ENCODE assay signal across 17 cellular contexts in genomic region chr2:180227461-180227860, GRCh38.
DNase-seq lines count a peak whose midpoint lies in the region; ATAC-seq and TF ChIP-seq lines count a peak whose summit lies in the region.
"Had no signal": no experiment of that assay in that cellular context is flagged by ENCODE, and none has a peak within 500 bp of the region (broad histone marks: within the 10 kb centered on the region; RNA-seq: fewer than 3 reads in every experiment).

No MANE protein-coding gene starts in this region.

- H3K27me3 Mint-ChIP-seq in activated CD8-positive, alpha-beta T cell treated with anti-CD3 and anti-CD28 coated beads for 36 hours = no peaks in the 10 kb centered on the region
- H3K27me3 Mint-ChIP-seq: IgD-negative memory B cell had no signal

- no peak overlapping the region for H3K27ac ChIP-seq in PC-9
- H3K27ac ChIP-seq: A549 had no signal

- H3K27ac Mint-ChIP-seq in activated CD8-positive, alpha-beta T cell treated with anti-CD3 and anti-CD28 coated beads for 36 hours = no peak overlapping the region
- H3K27ac Mint-ChIP-seq: CD14-positive monocyte; CD8-positive, alpha-beta T cell; GM23338; IgD-negative memory B cell had no signal

- H3K4me3 ChIP-seq in PC-9 (no peak overlapping the region), cardiac fibroblast (replicated peaks in 1 of 2; ENCODE audit: low read depth in 2 of 2, low read length in 2 of 2) (no peak overlapping the region), fibroblast of the aortic adventitia (ENCODE audit: low read depth, low read length) (no peak overlapping the region)
- H3K4me3 ChIP-seq: A549, GM23338 had no signal

- no peaks in the 10 kb centered on the region for H3K79me2 ChIP-seq in PC-9 (ENCODE audit: low read depth)

- no peaks in the 10 kb centered on the region for H3K36me3 ChIP-seq in PC-9 (ENCODE audit: low read depth)

- H3K4me3 Mint-ChIP-seq in activated CD8-positive, alpha-beta T cell treated with anti-CD3 and anti-CD28 coated beads for 36 hours = no peak overlapping the region
- H3K4me3 Mint-ChIP-seq: CD14-positive monocyte; CD8-positive, alpha-beta T cell; GM23338; IgD-negative memory B cell had no signal

- no peaks in the 10 kb centered on the region for H3F3A ChIP-seq in PC-9 (ENCODE audit: insufficient read depth, low read depth)

- H3K9me3 ChIP-seq in PC-9 (ENCODE audit: insufficient read depth, low read depth) = peaks cover 12% of the 10 kb centered on the region

- no peaks in the 10 kb centered on the region for H3K4me1 Mint-ChIP-seq in activated CD8-positive, alpha-beta T cell treated with anti-CD3 and anti-CD28 coated beads for 36 hours (ENCODE audit: low read depth)
- H3K4me1 Mint-ChIP-seq: CD14-positive monocyte, GM23338, IgD-negative memory B cell had no signal

- H3K4me2 ChIP-seq in PC-9 = no peak overlapping the region
- H3K4me2 ChIP-seq: A549, GM23338 had no signal

- no peaks in the 10 kb centered on the region for H3K36me3 Mint-ChIP-seq in activated CD8-positive, alpha-beta T cell treated with anti-CD3 and anti-CD28 coated beads for 36 hours (ENCODE audit: low read depth)
- H3K36me3 Mint-ChIP-seq: CD14-positive monocyte; CD8-positive, alpha-beta T cell; IgD-negative memory B cell had no signal

- no peaks in the 10 kb centered on the region for H3K4me1 ChIP-seq in PC-9 (replicated peaks; ENCODE audit: insufficient read depth)
- H3K4me1 ChIP-seq: A549 had no signal

- H3K9me2 ChIP-seq in PC-9 (ENCODE audit: insufficient read depth) = no peaks in the 10 kb centered on the region

- BruUV-seq in PC-9 (replicated peaks; lab: Mats Ljungman, UMichigan) = no TSS peak

- CTCF ChIA-PET in PC-9 (lab: Charles Lee) = no interaction called here
- CTCF ChIA-PET in activated CD8-positive, alpha-beta T cell treated with anti-CD3 and anti-CD28 coated beads for 36 hours (lab: Charles Lee) = no interaction called here

- intact Hi-C loops in PC-9 (cut with micrococcal nuclease; ENCODE audit: unreplicated experiment) = no loop called here
- intact Hi-C loops in activated CD8-positive, alpha-beta T cell treated with anti-CD3 and anti-CD28 coated beads for 36 hours (cut with micrococcal nuclease) = no loop called here

- ATAC-seq in activated CD8-positive, alpha-beta T cell treated with anti-CD3 and anti-CD28 coated beads for 36 hours = no peak
- no peak for ATAC-seq in GM18868 (IDR thresholded peaks at IDR 0.05; ENCODE audit: unreplicated experiment)
- ATAC-seq: A549; CD8-positive, alpha-beta T cell; GM23338 had no signal

- H3K27me3 ChIP-seq in PC-9 (ENCODE audit: insufficient read depth, low read depth) = no peaks in the 10 kb centered on the region

- H2AFZ ChIP-seq in PC-9 = 0 out of 2 replicates have a peak overlapping the region, but pooled peaks have one; percentile 3
- H2AFZ ChIP-seq: GM23338 had no signal

- no peaks in the 10 kb centered on the region for H4K20me1 ChIP-seq in PC-9 (ENCODE audit: insufficient read depth)

- POLR2A ChIA-PET in PC-9 (lab: Charles Lee; ENCODE audit: unreplicated experiment) = interaction anchor here (1.0 kb wide), 1 partner anchor 387 kb away, joined by 6 read pairs; no protein-coding TSS in a partner anchor
- POLR2A ChIA-PET in activated CD8-positive, alpha-beta T cell treated with anti-CD3 and anti-CD28 coated beads for 36 hours (lab: Charles Lee) = no interaction called here

- H3K9me3 Mint-ChIP-seq in activated CD8-positive, alpha-beta T cell treated with anti-CD3 and anti-CD28 coated beads for 36 hours = no peaks in the 10 kb centered on the region

- TF ChIP-seq CTCF in PC-9 (conservative IDR thresholded peaks at IDR 0.05) (no peak), cardiac fibroblast (IDR thresholded peaks at IDR 0.05; ENCODE audit: low read depth, low read length) (no peak), fibroblast of the aortic adventitia (IDR thresholded peaks at IDR 0.05; ENCODE audit: insufficient read depth, low read length) (no peak)
- TF ChIP-seq CTCF in activated CD8-positive, alpha-beta T cell treated with anti-CD3 and anti-CD28 coated beads for 36 hours (IDR thresholded peaks at IDR 0.05) = no peak

- DNase-seq in PC-9 = no peak
- DNase-seq in cardiac fibroblast (ENCODE audit: low read depth in 2 of 2) = peak; percentile 15 to 62
- peak; percentile 46 for DNase-seq in fibroblast of the aortic adventitia (ENCODE audit: low read depth)
- no peak for DNase-seq in NCI-H146 treated with DMSO at 0.1 percent for 48 hours (lab: John Stamatoyannopoulos, UW; ENCODE audit: unreplicated experiment)
- DNase-seq in activated CD8-positive, alpha-beta T cell treated with anti-CD3 and anti-CD28 coated beads for 36 hours = no peak
- no peak for DNase-seq in activated CD4-positive, alpha-beta T cell treated with anti-CD3 and anti-CD28 coated beads, Interleukin-2, amount 50 U/mL, for 48 hours
- DNase-seq: CD8-positive, alpha-beta T cell; COR-L47; DMS153; DMS79 treated with DMSO at 0.1 percent for 48 hours; EL; H7 had no signal

Comparison
In these comparisons a context has a peak if more than half of its experiments do, and no peak if none do; other contexts are left out.
1. DNase-seq: peak in cardiac fibroblast (2 of 2) and fibroblast of the aortic adventitia (single experiment); none in PC-9 (0 of 2), NCI-H146 treated with DMSO at 0.1 percent for 48 hours (single experiment), activated CD8-positive, alpha-beta T cell treated with anti-CD3 and anti-CD28 coated beads for 36 hours (single experiment) and activated CD4-positive, alpha-beta T cell treated with anti-CD3 and anti-CD28 coated beads, Interleukin-2, amount 50 U/mL, for 48 hours (0 of 2).